In genomic region chr6:36925809-36926208, GRCh38 we compare ENCODE assay signal across 1 cellular context.
TF ChIP-seq lines count a peak whose summit lies in the region.

No MANE protein-coding gene starts in this region.

TF ChIP-seq in HepG2, 621 proteins besides CTCF, POLR2A, EP300 and RAD21:
- TF ChIP-seq ZNF598 (CRISPR knock-in tag; IDR thresholded peaks at IDR 0.05; ENCODE audit: borderline replicate concordance) (no peak), NR2F6 (IDR thresholded peaks at IDR 0.05) (no peak), NR2F6 (CRISPR knock-in tag; IDR thresholded peaks at IDR 0.05) (no peak), CERS6 (CRISPR knock-in tag; IDR thresholded peaks at IDR 0.05) (no peak), ZNF275 (CRISPR knock-in tag; IDR thresholded peaks at IDR 0.05; ENCODE audit: borderline replicate concordance) (no peak), ZFP91 (CRISPR knock-in tag; IDR thresholded peaks at IDR 0.05; ENCODE audit: borderline replicate concordance) (no peak), MEIS1 (CRISPR knock-in tag; IDR thresholded peaks at IDR 0.05; ENCODE audit: borderline replicate concordance) (no peak), SP1 (IDR thresholded peaks at IDR 0.05) (no peak), SP1 (CRISPR knock-in tag; IDR thresholded peaks at IDR 0.05) (no peak), RELA (CRISPR knock-in tag; IDR thresholded peaks at IDR 0.05) (no peak), ZNF101 (CRISPR knock-in tag; IDR thresholded peaks at IDR 0.05; ENCODE audit: borderline replicate concordance, low read depth) (no peak), MYPOP (CRISPR knock-in tag; IDR thresholded peaks at IDR 0.05) (no peak), IRF9 (CRISPR knock-in tag; IDR thresholded peaks at IDR 0.05; ENCODE audit: borderline replicate concordance) (no peak), NR3C1 (CRISPR knock-in tag; IDR thresholded peaks at IDR 0.05) (no peak), HHEX (CRISPR knock-in tag; IDR thresholded peaks at IDR 0.05) (no peak), FOXC1 (CRISPR knock-in tag; IDR thresholded peaks at IDR 0.05; ENCODE audit: borderline replicate concordance) (no peak)
